ENCODE assay signal across 8 cellular contexts in genomic region chr7:79453558-79454324, GRCh38. TPM values are rescaled to one million over a fixed set of nuclear protein-coding genes. Genes with fewer than 3 reads are reported as not detected.
DNase-seq lines count a peak whose midpoint lies in the region; ATAC-seq and TF ChIP-seq lines count a peak whose summit lies in the region.

Gene MAGI2 (minus strand): TSS chr7:79453667. CDS start chr7:79453320, 347 bp downstream.

- intact Hi-C loops in left ventricle myocardium superior (cut with micrococcal nuclease), result loop anchor here (10.0 kb wide), 1 partner anchor 159 kb away; no protein-coding TSS in a partner anchor

- ATAC-seq in left ventricle myocardium superior (peak; percentile 90), GM21390 (IDR thresholded peaks at IDR 0.05; ENCODE audit: unreplicated experiment) (no peak)

- no peak for TF ChIP-seq CTCF in osteocyte (IDR thresholded peaks at IDR 0.05)

- peaks cover 9% of the 10 kb centered on the region for H3K36me3 Mint-ChIP-seq in osteocyte (ENCODE audit: unreplicated experiment)

- H3K27ac Mint-ChIP-seq in osteocyte (ENCODE audit: unreplicated experiment), result peak within 1 kb of the TSS; percentile 94

- peak within 1 kb of the TSS; percentile 98 for H3K27ac ChIP-seq in angular gyrus (ENCODE audit: low read depth, low read length)

- H3K4me1 Mint-ChIP-seq in osteocyte (ENCODE audit: unreplicated experiment), result peaks cover 24% of the 10 kb centered on the region

- DNase-seq in AG20443 (ENCODE audit: low spot score) (peak; percentile 87), HuH-7 (ENCODE audit: low spot score) (peak; percentile 30), left ventricle myocardium superior (peak; percentile 91), osteocyte (ENCODE audit: extremely low spot score, unreplicated experiment) (peak; percentile 95), SHP77 (lab: John Stamatoyannopoulos, UW) (no peak), UCSD-AML1 (lab: John Stamatoyannopoulos, UW; ENCODE audit: unreplicated experiment) (no peak)

- H3K4me3 Mint-ChIP-seq in osteocyte (ENCODE audit: unreplicated experiment), result peak within 1 kb of the TSS; percentile 95

- no peaks in the 10 kb centered on the region for H3K27me3 Mint-ChIP-seq in osteocyte (ENCODE audit: unreplicated experiment)

- no peaks in the 10 kb centered on the region for H3K9me3 Mint-ChIP-seq in osteocyte (ENCODE audit: unreplicated experiment)

RNA-seq across cellular contexts. Expression of gene MAGI2, which starts in this region (rescaled TPM):
- total RNA-seq in left ventricle myocardium superior (3.6 TPM), osteocyte (10.7 TPM in 2 replicates)

Comparison
In these comparisons a context has a peak if more than half of its experiments do, and no peak if none do; other contexts are left out.
1. DNase-seq: peak in AG20443 (single experiment), HuH-7 (single experiment), left ventricle myocardium superior (single experiment) and osteocyte (single experiment); none in SHP77 (0 of 2) and UCSD-AML1 (single experiment).